In genomic region chr6:151078655-151079054, GRCh38 we compare ENCODE assay signal across 21 cellular contexts.
"Had no signal": no experiment of that assay in that cellular context is flagged by ENCODE, and none has a peak within 500 bp of the region (broad histone marks: within the 10 kb centered on the region; RNA-seq: fewer than 3 reads in every experiment).

No MANE protein-coding gene starts in this region.

- H3K27ac Mint-ChIP-seq: memory B cell; naive thymus-derived CD8-positive, alpha-beta T cell; progenitor cell of endocrine pancreas; stimulated activated naive CD8-positive, alpha-beta T cell treated with anti-CD3 and anti-CD28 coated beads, Interleukin-15, amount 100 ng/mL, for 72 hours had no signal

- ATAC-seq: left lobe of liver; naive thymus-derived CD8-positive, alpha-beta T cell; pancreas; sciatic nerve; stimulated activated naive CD8-positive, alpha-beta T cell treated with anti-CD3 and anti-CD28 coated beads, Interleukin-15, amount 100 ng/mL, for 72 hours had no signal

- H3K4me2 ChIP-seq: smooth muscle cell had no signal

- H3K4me3 ChIP-seq: coronary artery, lung, pancreas, smooth muscle cell, suprapubic skin, vagina had no signal

- H3K4me3 Mint-ChIP-seq: memory B cell; naive thymus-derived CD8-positive, alpha-beta T cell; stimulated activated naive CD8-positive, alpha-beta T cell treated with anti-CD3 and anti-CD28 coated beads, Interleukin-15, amount 100 ng/mL, for 72 hours had no signal

- H3K36me3 ChIP-seq: neutrophil, pancreas, suprapubic skin, vagina had no signal

- H3K4me1 Mint-ChIP-seq: naive thymus-derived CD8-positive, alpha-beta T cell; stimulated activated naive CD8-positive, alpha-beta T cell treated with anti-CD3 and anti-CD28 coated beads, Interleukin-15, amount 100 ng/mL, for 72 hours had no signal

- H3K9me3 Mint-ChIP-seq: stimulated activated naive CD8-positive, alpha-beta T cell treated with anti-CD3 and anti-CD28 coated beads, Interleukin-15, amount 100 ng/mL, for 72 hours had no signal

- DNase-seq: dermis blood vessel endothelial cell; effector memory CD4-positive, alpha-beta T cell; naive thymus-derived CD8-positive, alpha-beta T cell; pancreas; stimulated activated CD4-positive, alpha-beta T cell treated with anti-CD3 and anti-CD28 coated beads, Interleukin-12 subunit alpha, Interleukin-12 subunit beta, amount 100 ng/mL, for 4 hours; stimulated activated CD4-positive, alpha-beta T cell treated with anti-CD3 and anti-CD28 coated beads, Interleukin-1b, Interleukin-23, amount 100 ng/mL, for 48 hours; stimulated activated CD4-positive, alpha-beta T cell treated with anti-CD3 and anti-CD28 coated beads, Interleukin-4, amount 100 ng/mL, for 1 hour; stimulated activated CD8-positive, alpha-beta memory T cell treated with anti-CD3 and anti-CD28 coated beads, Interleukin-4, amount 100 ng/mL, for 48 hours; stimulated activated naive CD4-positive, alpha-beta T cell; stimulated activated naive CD8-positive, alpha-beta T cell treated with anti-CD3 and anti-CD28 coated beads, Interleukin-15, amount 100 ng/mL, for 72 hours; trophoblast cell had no signal

- H3K9me3 ChIP-seq: neutrophil, pancreas, suprapubic skin, vagina had no signal

- H3K27me3 ChIP-seq: neutrophil, pancreas, suprapubic skin, vagina had no signal

- H3K4me1 ChIP-seq: pancreas, suprapubic skin, vagina had no signal

- H3K27me3 Mint-ChIP-seq: memory B cell; naive thymus-derived CD8-positive, alpha-beta T cell; progenitor cell of endocrine pancreas; stimulated activated naive CD8-positive, alpha-beta T cell treated with anti-CD3 and anti-CD28 coated beads, Interleukin-15, amount 100 ng/mL, for 72 hours had no signal

- H3K27ac ChIP-seq: coronary artery, neutrophil, pancreas, suprapubic skin, vagina had no signal
